1 cellular context compared by ENCODE assay signal in the genomic region with DNA sequence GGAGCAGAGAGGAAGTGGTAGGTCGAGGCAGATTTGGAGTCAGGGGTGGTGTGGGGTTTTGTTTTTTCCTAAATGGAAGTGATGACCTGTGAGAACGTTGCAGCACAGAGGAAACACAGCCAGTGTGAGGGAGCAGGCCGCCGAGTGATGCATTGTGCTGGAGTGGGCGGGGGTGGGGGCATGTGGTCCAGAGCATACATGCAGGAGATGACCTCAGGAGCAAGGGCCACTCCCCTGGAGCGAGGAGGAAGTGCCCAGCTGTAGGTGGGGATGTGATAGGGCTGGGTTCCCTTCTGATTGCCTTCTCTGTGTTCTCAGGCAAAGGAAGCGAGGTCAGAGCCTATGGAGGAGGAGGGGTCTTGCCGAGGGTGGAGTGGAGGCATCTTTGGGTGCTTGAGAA.
TF ChIP-seq lines count a peak whose summit lies in the region.

No MANE protein-coding gene starts in this region.

TF ChIP-seq in IMR-90, 13 proteins besides CTCF, POLR2A, EP300 and RAD21:
- TF ChIP-seq, protein P1, sequence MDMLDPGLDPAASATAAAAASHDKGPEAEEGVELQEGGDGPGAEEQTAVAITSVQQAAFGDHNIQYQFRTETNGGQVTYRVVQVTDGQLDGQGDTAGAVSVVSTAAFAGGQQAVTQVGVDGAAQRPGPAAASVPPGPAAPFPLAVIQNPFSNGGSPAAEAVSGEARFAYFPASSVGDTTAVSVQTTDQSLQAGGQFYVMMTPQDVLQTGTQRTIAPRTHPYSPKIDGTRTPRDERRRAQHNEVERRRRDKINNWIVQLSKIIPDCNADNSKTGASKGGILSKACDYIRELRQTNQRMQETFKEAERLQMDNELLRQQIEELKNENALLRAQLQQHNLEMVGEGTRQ (IDR thresholded peaks at IDR 0.05; ENCODE audit: low read depth, low read length): no peak
- TF ChIP-seq MAZ (IDR thresholded peaks at IDR 0.05; ENCODE audit: borderline replicate concordance, low read depth, low read length) (no peak), SMC3 (IDR thresholded peaks at IDR 0.05; ENCODE audit: low read depth, low read length) (no peak), BHLHE40 (IDR thresholded peaks at IDR 0.05; ENCODE audit: low read depth, low read length) (no peak), MXI1 (IDR thresholded peaks at IDR 0.05; ENCODE audit: borderline replicate concordance, low read depth, low read length) (no peak), NFE2L2 (IDR thresholded peaks at IDR 0.05; ENCODE audit: low read depth, low read length) (no peak), MAFK (IDR thresholded peaks at IDR 0.05; ENCODE audit: low read depth, low read length) (no peak), CEBPB (IDR thresholded peaks at IDR 0.05; ENCODE audit: low read depth, low read length) (no peak), RCOR1 (IDR thresholded peaks at IDR 0.05; ENCODE audit: insufficient replicate concordance, low read length) (no peak), RFX5 (IDR thresholded peaks at IDR 0.05; ENCODE audit: low read depth, low read length) (no peak), CHD1 (IDR thresholded peaks at IDR 0.05; ENCODE audit: low read depth, low read length) (no peak), FOS (IDR thresholded peaks at IDR 0.05; ENCODE audit: low read depth, low read length) (no peak)
- TF ChIP-seq, protein P2, sequence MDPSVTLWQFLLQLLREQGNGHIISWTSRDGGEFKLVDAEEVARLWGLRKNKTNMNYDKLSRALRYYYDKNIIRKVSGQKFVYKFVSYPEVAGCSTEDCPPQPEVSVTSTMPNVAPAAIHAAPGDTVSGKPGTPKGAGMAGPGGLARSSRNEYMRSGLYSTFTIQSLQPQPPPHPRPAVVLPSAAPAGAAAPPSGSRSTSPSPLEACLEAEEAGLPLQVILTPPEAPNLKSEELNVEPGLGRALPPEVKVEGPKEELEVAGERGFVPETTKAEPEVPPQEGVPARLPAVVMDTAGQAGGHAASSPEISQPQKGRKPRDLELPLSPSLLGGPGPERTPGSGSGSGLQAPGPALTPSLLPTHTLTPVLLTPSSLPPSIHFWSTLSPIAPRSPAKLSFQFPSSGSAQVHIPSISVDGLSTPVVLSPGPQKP (IDR thresholded peaks at IDR 0.05; ENCODE audit: borderline replicate concordance, low read depth, low read length): no peak
